7 cellular contexts compared by ENCODE assay signal in genomic region chr14:98555440-98555839, GRCh38.
"Had no signal": no experiment of that assay in that cellular context is flagged by ENCODE, and none has a peak within 500 bp of the region (broad histone marks: within the 10 kb centered on the region; RNA-seq: fewer than 3 reads in every experiment).

No MANE protein-coding gene starts in this region.

- ATAC-seq: HepG2, K562 had no signal

- H3K4me3 Mint-ChIP-seq: IgD-negative memory B cell had no signal

- H3K27me3 Mint-ChIP-seq: IgD-negative memory B cell had no signal

- H3K27ac ChIP-seq: HL-60 had no signal

- H3K4me3 ChIP-seq: K562 had no signal

- H3K4me1 Mint-ChIP-seq: IgD-negative memory B cell had no signal

- H3K27ac Mint-ChIP-seq: IgD-negative memory B cell had no signal

- DNase-seq: IMR-90, KBM-7, KG1 had no signal
